Comparison of ENCODE assay signal across 16 cellular contexts in genomic region chr6:34339432-34339831, GRCh38.
"Had no signal": no experiment of that assay in that cellular context is flagged by ENCODE, and none has a peak within 500 bp of the region (broad histone marks: within the 10 kb centered on the region; RNA-seq: fewer than 3 reads in every experiment).

No MANE protein-coding gene starts in this region.

- H3K27me3 Mint-ChIP-seq: activated B cell treated with CpG ODN at 0.5 μM for 24 hours; activated CD4-positive, alpha-beta T cell treated with anti-CD3 and anti-CD28 coated beads, Interleukin-2, amount 10 ng/mL, durations not matched to agents 24 days and 14 days; activated naive CD4-positive, alpha-beta T cell treated with anti-CD3 and anti-CD28 coated beads, Interleukin-2, amount 10 ng/mL, durations not matched to agents 7 days and 5 days; activated T-helper 17 cell treated with anti-CD3 and anti-CD28 coated beads, Interleukin-2, amount 50 U/mL, for 72 hours; naive B cell; T-cell had no signal

- H3K4me3 Mint-ChIP-seq: activated B cell treated with CpG ODN at 0.5 μM for 24 hours; activated CD4-positive, alpha-beta T cell treated with anti-CD3 and anti-CD28 coated beads, Interleukin-2, amount 10 ng/mL, durations not matched to agents 24 days and 14 days; activated naive CD4-positive, alpha-beta T cell treated with anti-CD3 and anti-CD28 coated beads, Interleukin-2, amount 10 ng/mL, durations not matched to agents 7 days and 5 days; activated T-helper 17 cell treated with anti-CD3 and anti-CD28 coated beads, Interleukin-2, amount 50 U/mL, for 72 hours; naive B cell; T-cell had no signal

- ATAC-seq: activated T-helper 17 cell treated with anti-CD3 and anti-CD28 coated beads, Interleukin-2, amount 50 U/mL, for 72 hours; foreskin keratinocyte; heart left ventricle; right cardiac atrium; T-cell had no signal

- H3K27ac ChIP-seq: esophagus squamous epithelium, foreskin keratinocyte had no signal

- H3K9me3 ChIP-seq: esophagus squamous epithelium, heart left ventricle, spleen had no signal

- H3K9me3 Mint-ChIP-seq: activated B cell treated with CpG ODN at 0.5 μM for 24 hours; activated CD4-positive, alpha-beta T cell treated with anti-CD3 and anti-CD28 coated beads, Interleukin-2, amount 10 ng/mL, durations not matched to agents 24 days and 14 days; activated naive CD4-positive, alpha-beta T cell treated with anti-CD3 and anti-CD28 coated beads, Interleukin-2, amount 10 ng/mL, durations not matched to agents 7 days and 5 days; activated T-helper 17 cell treated with anti-CD3 and anti-CD28 coated beads, Interleukin-2, amount 50 U/mL, for 72 hours; naive B cell; T-cell had no signal

- FAIRE-seq: colon had no signal

- H3K36me3 Mint-ChIP-seq: activated naive CD4-positive, alpha-beta T cell treated with anti-CD3 and anti-CD28 coated beads, Interleukin-2, amount 10 ng/mL, durations not matched to agents 7 days and 5 days had no signal

- H3K36me3 ChIP-seq: cardiac muscle cell, esophagus squamous epithelium had no signal

- H3K27ac Mint-ChIP-seq: activated CD4-positive, alpha-beta T cell treated with anti-CD3 and anti-CD28 coated beads, Interleukin-2, amount 10 ng/mL, durations not matched to agents 24 days and 14 days; activated naive CD4-positive, alpha-beta T cell treated with anti-CD3 and anti-CD28 coated beads, Interleukin-2, amount 10 ng/mL, durations not matched to agents 7 days and 5 days; activated T-helper 17 cell treated with anti-CD3 and anti-CD28 coated beads, Interleukin-2, amount 50 U/mL, for 72 hours; T-cell had no signal

- H3K27me3 ChIP-seq: cardiac muscle cell, esophagus squamous epithelium, foreskin keratinocyte, heart left ventricle, spleen had no signal

- DNase-seq: activated B cell treated with CpG ODN at 0.5 μM for 24 hours; activated CD4-positive, alpha-beta T cell treated with anti-CD3 and anti-CD28 coated beads, Interleukin-2, amount 10 ng/mL, durations not matched to agents 24 days and 14 days; activated naive CD4-positive, alpha-beta T cell treated with anti-CD3 and anti-CD28 coated beads, Interleukin-2, amount 10 ng/mL, durations not matched to agents 7 days and 5 days; esophagus squamous epithelium; foreskin keratinocyte; heart left ventricle; naive B cell; right cardiac atrium; spleen; stimulated activated naive CD4-positive, alpha-beta T cell; substantia nigra; T-cell; trophoblast cell had no signal

- H3K4me3 ChIP-seq: cardiac muscle cell, esophagus squamous epithelium, heart left ventricle, spleen had no signal
